ENCODE assay signal across 8 cellular contexts in the genomic region with DNA sequence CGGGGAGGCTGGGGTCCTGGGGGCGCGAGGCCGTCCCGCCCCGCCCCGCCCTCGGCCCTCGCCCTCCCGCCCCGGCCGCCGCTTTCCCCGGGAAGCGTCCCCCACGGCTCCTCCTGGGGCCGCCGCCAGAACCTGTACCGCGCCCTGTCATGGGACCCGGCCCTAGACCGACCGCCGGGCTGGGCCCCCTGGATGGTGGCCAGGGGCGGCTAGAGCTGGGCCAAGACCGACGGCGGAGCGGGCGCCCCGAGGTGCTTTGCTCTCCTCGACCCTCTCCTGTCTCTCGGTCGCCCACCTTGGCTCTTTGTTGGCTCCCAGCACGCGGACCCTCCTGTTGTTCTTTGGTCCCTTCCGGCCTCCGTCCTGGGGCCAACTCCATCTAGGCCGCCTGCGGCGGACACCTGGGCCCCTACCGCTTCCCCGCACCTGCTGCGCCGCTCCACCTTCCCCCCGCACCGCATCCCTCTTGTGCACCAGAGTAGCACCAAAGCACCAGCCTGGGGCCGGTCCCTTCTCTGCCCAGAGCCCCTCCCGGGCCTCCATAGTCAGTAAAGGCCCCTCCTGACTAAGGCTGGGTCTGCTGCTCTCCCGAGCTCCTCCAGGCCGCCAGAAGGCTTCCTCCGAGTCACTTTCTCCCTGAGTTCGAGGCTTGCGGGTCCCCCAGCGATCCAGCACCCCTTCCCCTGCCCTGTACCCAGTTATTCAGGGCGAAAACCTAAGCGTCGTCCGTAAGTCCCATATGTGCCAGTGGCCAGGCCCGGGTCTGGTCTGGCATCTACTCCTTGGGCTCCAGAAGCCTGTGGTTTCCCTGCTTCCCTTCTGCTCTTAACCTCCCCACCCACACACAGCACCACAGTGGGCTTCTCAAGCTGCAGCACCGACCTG. TPM values are rescaled to one million over a fixed set of nuclear protein-coding genes. Genes with fewer than 3 reads are reported as not detected.
DNase-seq lines count a peak whose midpoint lies in the region; ATAC-seq and TF ChIP-seq lines count a peak whose summit lies in the region.

No MANE protein-coding gene starts in this region.

- peaks cover 28% of the 10 kb centered on the region for H3K4me1 Mint-ChIP-seq in MCF 10A (ENCODE audit: insufficient read depth, unreplicated experiment)

- intact Hi-C loops in MCF 10A (cut with micrococcal nuclease): loop anchor here (10.0 kb wide), 1 partner anchor 377 kb away; the partner anchor contains the start of gene UVSSA

- peak overlapping the region; percentile 69 for H3K27ac ChIP-seq in HUES48 (ENCODE audit: low read depth, low read length)
- no peak overlapping the region for H3K27ac ChIP-seq in muscle layer of duodenum (ENCODE audit: low read length)

- H3K27me3 Mint-ChIP-seq in MCF 10A (ENCODE audit: insufficient read depth, unreplicated experiment): no peaks in the 10 kb centered on the region

- no peak for TF ChIP-seq CTCF in GM13977 (IDR thresholded peaks at IDR 0.05; ENCODE audit: extremely low read depth, insufficient read depth, missing control alignments)
- TF ChIP-seq CTCF in MCF 10A (IDR thresholded peaks at IDR 0.05; ENCODE audit: unreplicated experiment): no peak

- peaks cover 25% of the 10 kb centered on the region for H3K36me3 Mint-ChIP-seq in MCF 10A (ENCODE audit: insufficient read depth, unreplicated experiment)

- H3K9me3 ChIP-seq in HUES48 (ENCODE audit: control insufficient read depth, insufficient read depth, low read length) (no peaks in the 10 kb centered on the region), muscle layer of duodenum (ENCODE audit: control insufficient read depth in 1 of 2, low read length in 2 of 2) (no peaks in the 10 kb centered on the region)

- in situ Hi-C loops in GM13977 (cut with MboI; ENCODE audit: low pct_unique_long_range_greater_than_20kb, low sequenced_read_pairs, unreplicated experiment): no loop called here

- H3K4me3 ChIP-seq in HUES48 (ENCODE audit: low read depth, low read length) (peak overlapping the region; percentile 88), muscle layer of duodenum (ENCODE audit: low read depth in 1 of 2, low read length in 2 of 2) (peak overlapping the region; percentile 37 to 82)

- BruUV-seq in MCF 10A (replicated peaks; lab: Mats Ljungman, UMichigan): no TSS peak

- ATAC-seq in GM18907 (IDR thresholded peaks at IDR 0.05; ENCODE audit: unreplicated experiment) (no peak), HG03196 (IDR thresholded peaks at IDR 0.05; ENCODE audit: unreplicated experiment) (no peak)

- no peaks in the 10 kb centered on the region for H3K9me3 Mint-ChIP-seq in MCF 10A (ENCODE audit: unreplicated experiment)

- CTCF ChIA-PET in MCF 10A (lab: Yijun Ruan, JAX): interaction anchor here (0.8 to 1.0 kb wide), 2 partner anchors 30 to 178 kb away, joined by 3 read pairs; no protein-coding TSS in a partner anchor

- peaks cover 12% of the 10 kb centered on the region for H3K4me1 ChIP-seq in HUES48 (ENCODE audit: control insufficient read depth, insufficient read depth, low read length)
- H3K4me1 ChIP-seq in muscle layer of duodenum (ENCODE audit: control insufficient read depth in 1 of 2, insufficient read depth in 2 of 2, low read length in 2 of 2): peaks cover 0 to 36% of the 10 kb centered on the region in 2 donors

- H3K4me3 Mint-ChIP-seq in MCF 10A (ENCODE audit: unreplicated experiment): peak overlapping the region; percentile 93

- peaks cover 60% of the 10 kb centered on the region for H3K36me3 ChIP-seq in HUES48 (ENCODE audit: control insufficient read depth, insufficient read depth, low read length)
- peaks cover 5 to 15% of the 10 kb centered on the region in 2 donors for H3K36me3 ChIP-seq in muscle layer of duodenum (ENCODE audit: control insufficient read depth in 1 of 2, insufficient read depth in 2 of 2, low read length in 2 of 2)

- peak overlapping the region; percentile 73 for H3K27ac Mint-ChIP-seq in MCF 10A (ENCODE audit: low read depth, unreplicated experiment)

- POLR2A ChIA-PET in MCF 10A (lab: Yijun Ruan, JAX): interaction anchor here (0.8 to 4.7 kb wide), 11 partner anchors 8 to 530 kb away, joined by 3 to 63 read pairs (median 5); partner anchors contain the start of genes LETM1 and SLBP

- peak; percentile 20 for DNase-seq in GM13977 (ENCODE audit: low spot score)
- DNase-seq in MCF 10A (ENCODE audit: unreplicated experiment): no peak
- DNase-seq in ureter (ENCODE audit: low spot score): no peak
- no peak for DNase-seq in middle frontal gyrus (ENCODE audit: extremely low spot score, low spot score)

- peak overlapping the region; percentile 87 for H3K9ac ChIP-seq in HUES48 (ENCODE audit: low read depth, low read length)

- no peaks in the 10 kb centered on the region for H3K27me3 ChIP-seq in HUES48 (ENCODE audit: control insufficient read depth, insufficient read depth, low read length)
- no peaks in the 10 kb centered on the region for H3K27me3 ChIP-seq in muscle layer of duodenum (ENCODE audit: low read depth, low read length)

RNA-seq across cellular contexts. Expression of gene TACC3, which starts 0.6 kb away (rescaled TPM):
- total RNA-seq in MCF 10A (2022): 53.0 and 69.8 TPM in 2 replicates
- total RNA-seq in ureter: 8.3 TPM

RNA-seq across cellular contexts. Expression of gene TMEM129, which starts 0.8 kb away (rescaled TPM):
- total RNA-seq in MCF 10A (2022) (25.5 and 38.3 TPM in 2 replicates), ureter (38.4 TPM)

RNA-seq across cellular contexts. Expression of gene SLBP, which starts 9.8 kb away (rescaled TPM):
- total RNA-seq in MCF 10A (2022) (37.1 and 43.5 TPM in 2 replicates), ureter (29.4 TPM)

RNA-seq across cellular contexts. Expression of gene FAM53A, which starts 37.8 kb away (rescaled TPM):
- 5.0 and 6.6 TPM in 2 replicates for total RNA-seq in MCF 10A (2022)
- 2.5 TPM for total RNA-seq in ureter
